9 cellular contexts compared by ENCODE assay signal in the genomic region with DNA sequence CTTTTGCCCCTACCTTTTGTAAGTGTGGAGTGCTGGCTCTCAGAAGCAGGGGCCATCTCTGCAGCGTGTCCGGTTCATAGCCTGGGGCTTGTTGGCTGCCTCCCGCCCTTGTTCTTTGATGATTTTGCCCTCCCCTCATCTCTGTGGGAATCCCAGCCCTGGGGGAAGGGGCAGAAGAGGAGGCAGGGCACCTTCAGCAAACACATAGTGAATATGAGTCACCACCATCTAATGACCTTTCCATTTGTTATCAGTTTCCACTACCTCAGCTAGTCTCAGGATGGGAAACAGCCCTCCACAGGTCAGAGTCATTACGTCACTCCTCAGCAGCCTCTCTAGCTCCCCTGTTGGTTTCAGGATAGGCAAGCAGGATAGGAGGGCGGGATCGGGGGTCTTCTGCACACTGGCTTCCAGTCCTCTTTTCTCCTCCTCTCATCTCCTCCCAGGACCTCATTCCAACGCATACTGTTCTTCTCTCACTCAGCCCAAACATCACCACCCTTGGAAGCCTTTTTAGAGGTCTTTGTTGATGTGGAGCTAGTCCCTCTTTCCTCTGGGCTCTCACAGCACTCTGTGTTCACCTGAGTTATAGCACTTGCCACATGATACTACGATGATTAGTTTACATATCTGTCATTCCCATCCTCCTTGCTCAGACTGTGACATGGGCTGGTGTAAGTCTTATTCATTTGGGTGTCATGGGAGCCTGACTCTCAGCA.
A peak's percentile ranks its signal among the peaks of the same experiment; 100 is the strongest.
DNase-seq lines count a peak whose midpoint lies in the region; ATAC-seq and TF ChIP-seq lines count a peak whose summit lies in the region.
"Had no signal": no experiment of that assay in that cellular context is flagged by ENCODE, and none has a peak within 500 bp of the region (broad histone marks: within the 10 kb centered on the region; RNA-seq: fewer than 3 reads in every experiment).

No MANE protein-coding gene starts in this region.

- H3K27ac Mint-ChIP-seq in stimulated activated effector memory CD8-positive, alpha-beta T cell treated with anti-CD3 and anti-CD28 coated beads, Interleukin-12 subunit alpha, Interleukin-12 subunit beta, amount 100 ng/mL, for 72 hours, result peak overlapping the region; percentile 41
- H3K27ac Mint-ChIP-seq: dendritic cell treated with granulocyte-macrophage colony-stimulating factor and Interleukin-4, amounts not matched to agents 40 ng/mL and 50 ng/mL, for 4 days had no signal

- no peaks in the 10 kb centered on the region for H3K36me3 Mint-ChIP-seq in stimulated activated effector memory CD8-positive, alpha-beta T cell treated with anti-CD3 and anti-CD28 coated beads, Interleukin-12 subunit alpha, Interleukin-12 subunit beta, amount 100 ng/mL, for 72 hours

- no peak overlapping the region for H3K4me3 Mint-ChIP-seq in stimulated activated effector memory CD8-positive, alpha-beta T cell treated with anti-CD3 and anti-CD28 coated beads, Interleukin-12 subunit alpha, Interleukin-12 subunit beta, amount 100 ng/mL, for 72 hours
- H3K4me3 Mint-ChIP-seq: dendritic cell treated with granulocyte-macrophage colony-stimulating factor and Interleukin-4, amounts not matched to agents 40 ng/mL and 50 ng/mL, for 4 days had no signal

- H2AFZ ChIP-seq in ACC112 (ENCODE audit: low read length, unreplicated experiment), result no peak overlapping the region

- peak; percentile 45 for TF ChIP-seq CTCF in fibroblast of pulmonary artery (IDR thresholded peaks at IDR 0.05; ENCODE audit: low read length, missing control alignments)

- H3K9me3 Mint-ChIP-seq in stimulated activated effector memory CD8-positive, alpha-beta T cell treated with anti-CD3 and anti-CD28 coated beads, Interleukin-12 subunit alpha, Interleukin-12 subunit beta, amount 100 ng/mL, for 72 hours, result no peaks in the 10 kb centered on the region
- H3K9me3 Mint-ChIP-seq: dendritic cell treated with granulocyte-macrophage colony-stimulating factor and Interleukin-4, amounts not matched to agents 40 ng/mL and 50 ng/mL, for 4 days had no signal

- peak overlapping the region; percentile 34; the same call in 1 of the 2 replicates for H3K27ac ChIP-seq in ACC112 (ENCODE audit: low read depth, low read length)

- ATAC-seq in GM19043 (IDR thresholded peaks at IDR 0.05; ENCODE audit: low read depth, unreplicated experiment), result peak; percentile 49
- peak; percentile 90 for ATAC-seq in stimulated activated effector memory CD8-positive, alpha-beta T cell treated with anti-CD3 and anti-CD28 coated beads, Interleukin-12 subunit alpha, Interleukin-12 subunit beta, amount 100 ng/mL, for 72 hours

- peaks cover 15% of the 10 kb centered on the region for H3K4me1 ChIP-seq in ACC112 (ENCODE audit: control insufficient read depth, insufficient read depth, low read length, unreplicated experiment)

- H3K27me3 ChIP-seq in ACC112 (ENCODE audit: insufficient read depth, low read length), result no peaks in the 10 kb centered on the region

- H3K4me1 Mint-ChIP-seq in stimulated activated effector memory CD8-positive, alpha-beta T cell treated with anti-CD3 and anti-CD28 coated beads, Interleukin-12 subunit alpha, Interleukin-12 subunit beta, amount 100 ng/mL, for 72 hours, result peaks cover 16% of the 10 kb centered on the region

- peak; percentile 43 for DNase-seq in RKO (ENCODE audit: low spot score)
- peak; percentile 61 for DNase-seq in fibroblast of pulmonary artery (ENCODE audit: low read depth)
- DNase-seq in stimulated activated effector memory CD8-positive, alpha-beta T cell treated with anti-CD3 and anti-CD28 coated beads, Interleukin-12 subunit alpha, Interleukin-12 subunit beta, amount 100 ng/mL, for 72 hours (ENCODE audit: low spot score in 2 of 2), result no peak
- DNase-seq in central memory CD4-positive, alpha-beta T cell, result no peak
- DNase-seq in NCI-H345 (lab: John Stamatoyannopoulos, UW), result no peak
- DNase-seq in activated CD4-positive, CD25-positive, alpha-beta regulatory T cell (lab: John Stamatoyannopoulos, UW), result no peak

- H3K4me3 ChIP-seq in ACC112 (ENCODE audit: low read depth, low read length), result no peak overlapping the region
- H3K4me3 ChIP-seq in fibroblast of pulmonary artery (replicated peaks; ENCODE audit: low read depth, low read length), result no peak overlapping the region

- H3K36me3 ChIP-seq in ACC112 (ENCODE audit: insufficient read depth, low read length), result peaks cover 27% of the 10 kb centered on the region

- H3K79me2 ChIP-seq in ACC112 (ENCODE audit: control insufficient read depth, insufficient read depth, low read length, unreplicated experiment), result no peaks in the 10 kb centered on the region

Comparison
In these comparisons a context has a peak if more than half of its experiments do, and no peak if none do; other contexts are left out.
1. DNase-seq: peak in RKO (single experiment) and fibroblast of pulmonary artery (single experiment); none in stimulated activated effector memory CD8-positive, alpha-beta T cell treated with anti-CD3 and anti-CD28 coated beads, Interleukin-12 subunit alpha, Interleukin-12 subunit beta, amount 100 ng/mL, for 72 hours (0 of 2), central memory CD4-positive, alpha-beta T cell (single experiment), NCI-H345 (single experiment) and activated CD4-positive, CD25-positive, alpha-beta regulatory T cell (0 of 4).